Comparison of ENCODE assay signal across 26 cellular contexts in the genomic region with DNA sequence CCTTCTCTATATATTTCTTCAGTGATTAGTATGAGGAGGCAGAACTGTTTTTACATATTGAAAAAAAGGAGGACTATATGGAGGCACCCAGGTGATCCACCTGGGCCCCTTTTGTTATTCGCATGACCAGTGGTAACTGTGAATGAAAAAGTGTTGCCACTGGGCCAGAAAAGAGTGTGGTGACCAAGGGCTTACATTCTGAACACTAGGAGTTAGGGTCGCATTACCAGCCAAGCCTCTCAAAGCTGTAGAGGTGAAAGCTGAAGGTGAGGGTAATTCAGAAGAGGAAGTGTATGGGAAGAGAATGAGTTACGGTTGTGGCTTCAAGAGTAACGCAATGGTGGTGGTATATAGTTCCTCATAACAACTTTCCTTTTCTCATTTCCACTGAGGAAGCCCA.
"Had no signal": no experiment of that assay in that cellular context is flagged by ENCODE, and none has a peak within 500 bp of the region (broad histone marks: within the 10 kb centered on the region; RNA-seq: fewer than 3 reads in every experiment).

No MANE protein-coding gene starts in this region.

- H3K27ac ChIP-seq: brain microvascular endothelial cell, coronary artery, dorsolateral prefrontal cortex, gastrocnemius medialis, heart left ventricle had no signal

- DNase-seq: activated CD4-positive, alpha-beta T cell treated with anti-CD3 and anti-CD28 coated beads for 1 hour; activated CD4-positive, alpha-beta T cell treated with anti-CD3 and anti-CD28 coated beads for 4 hours; activated CD4-positive, alpha-beta T cell treated with anti-CD3 and anti-CD28 coated beads, Interleukin-2, amount 10 ng/mL, durations not matched to agents 7 days and 5 days; activated CD4-positive, alpha-beta T cell treated with anti-CD3 and anti-CD28 coated beads, Interleukin-2, amount 50 U/mL, for 48 hours; activated CD8-positive, alpha-beta memory T cell treated with anti-CD3 and anti-CD28 coated beads for 24 hours; activated CD8-positive, alpha-beta T cell treated with anti-CD3 and anti-CD28 coated beads for 36 hours; activated effector memory CD4-positive, alpha-beta T cell treated with Interleukin-2 at 50 U/mL for 16 hours; activated gamma-delta T cell treated with Interleukin-2 at 50 U/mL for 16 hours; activated naive CD4-positive, alpha-beta T cell treated with anti-CD3 and anti-CD28 coated beads, Interleukin-2, amount 50 U/mL, for 16 hours; activated naive CD4-positive, alpha-beta T cell treated with Interleukin-2 at 50 U/mL for 16 hours; activated T-cell treated with anti-CD3 and anti-CD28 coated beads, Interleukin-2, amount 50 U/mL, for 4 hours; amniotic stem cell; anterior cingulate cortex; brain microvascular endothelial cell; dorsolateral prefrontal cortex; effector memory CD4-positive, alpha-beta T cell; endodermal cell; foreskin fibroblast; gastrocnemius medialis; glutamatergic neuron; heart left ventricle; hypothalamus; T1000 had no signal

- FAIRE-seq: astrocyte, bronchial epithelial cell had no signal

- H3K9me3 ChIP-seq: gastrocnemius medialis had no signal

- H3K4me3 ChIP-seq: coronary artery, dorsolateral prefrontal cortex, gastrocnemius medialis, heart left ventricle had no signal

- H3K4me1 ChIP-seq: gastrocnemius medialis, heart left ventricle had no signal

- H3K27me3 ChIP-seq: brain microvascular endothelial cell, gastrocnemius medialis, heart left ventricle had no signal

- H3K36me3 ChIP-seq: brain microvascular endothelial cell, gastrocnemius medialis, heart left ventricle had no signal
